ENCODE assay signal across 8 cellular contexts in the genomic region with DNA sequence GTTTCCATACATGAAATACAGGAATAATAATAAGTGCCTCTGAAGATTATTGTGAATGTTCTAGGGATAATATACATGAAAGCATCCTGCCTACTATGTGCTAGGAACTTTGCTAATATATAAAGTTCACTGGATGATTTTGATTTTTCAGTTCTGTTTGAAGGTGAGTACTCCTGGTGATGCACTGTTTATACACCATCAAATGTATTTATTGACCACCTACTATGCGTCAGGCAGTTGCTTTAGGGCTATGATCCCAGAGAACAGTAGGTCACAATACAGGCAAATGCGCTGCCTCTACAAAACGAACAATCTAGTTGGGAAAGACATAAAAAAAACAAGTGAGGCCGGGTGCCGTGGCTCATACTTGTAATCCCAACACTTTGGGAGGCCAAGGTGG. TPM values are rescaled to one million over a fixed set of nuclear protein-coding genes. Genes with fewer than 3 reads are reported as not detected.
"Had no signal": no experiment of that assay in that cellular context is flagged by ENCODE, and none has a peak within 500 bp of the region (broad histone marks: within the 10 kb centered on the region; RNA-seq: fewer than 3 reads in every experiment).

No MANE protein-coding gene starts in this region.

- H3K27ac ChIP-seq: HL-60 had no signal

- H2AFZ ChIP-seq: GM23338 had no signal

- H3K4me1 Mint-ChIP-seq: GM23338, H9 had no signal

- ATAC-seq: GM23338 had no signal

- H3K4me3 ChIP-seq: GM23338 had no signal

- H3K4me2 ChIP-seq: GM23338 had no signal

- H3K4me3 Mint-ChIP-seq: GM23338, H9 had no signal

- DNase-seq: H9, HCEC 1CT, IMR-90 had no signal

- H3K27ac Mint-ChIP-seq: GM23338, H9 had no signal

- FAIRE-seq: H1, H54 had no signal

- H3K9me3 Mint-ChIP-seq: GM23338, H9 had no signal

RNA-seq across cellular contexts. Expression of a gene that starts 24.4 kb away (rescaled TPM):
- total RNA-seq: HT1080, IMR-90 had no signal
